ENCODE assay signal across 1 cellular context in genomic region chr10:95214793-95215192, GRCh38.
TF ChIP-seq lines count a peak whose summit lies in the region.

No MANE protein-coding gene starts in this region.

TF ChIP-seq in H1, 55 proteins besides CTCF, POLR2A, EP300 and RAD21 (continued from another document):
- no peak for TF ChIP-seq ATF3 (IDR thresholded peaks at IDR 0.05; ENCODE audit: insufficient read depth, low read depth, low read length)
- TF ChIP-seq POLR2AphosphoS5 (IDR thresholded peaks at IDR 0.05; ENCODE audit: low read depth, low read length), result no peak
- no peak for TF ChIP-seq TCF12 (IDR thresholded peaks at IDR 0.05; ENCODE audit: low read depth, low read length)
- TF ChIP-seq TAF7 (optimal IDR thresholded peaks at IDR 0.05; ENCODE audit: borderline replicate concordance, low read depth, low read length), result no peak
- TF ChIP-seq CHD1 (IDR thresholded peaks at IDR 0.05; ENCODE audit: low read depth, low read length), result no peak
- TF ChIP-seq KDM5A (IDR thresholded peaks at IDR 0.05; ENCODE audit: low read length), result no peak
- TF ChIP-seq YY1 (IDR thresholded peaks at IDR 0.05; ENCODE audit: low read depth, low read length), result no peak
- no peak for TF ChIP-seq USF2 (IDR thresholded peaks at IDR 0.05; ENCODE audit: low read length)
- TF ChIP-seq CEBPB (IDR thresholded peaks at IDR 0.05; ENCODE audit: low read depth, low read length), result no peak
- TF ChIP-seq SUZ12 (IDR thresholded peaks at IDR 0.05; ENCODE audit: low read length), result no peak
- TF ChIP-seq NANOG (IDR thresholded peaks at IDR 0.05; ENCODE audit: insufficient read depth, low read depth, low read length, poor library complexity, severe bottlenecking), result no peak
